Comparison of ENCODE assay signal across 8 cellular contexts in the genomic region with DNA sequence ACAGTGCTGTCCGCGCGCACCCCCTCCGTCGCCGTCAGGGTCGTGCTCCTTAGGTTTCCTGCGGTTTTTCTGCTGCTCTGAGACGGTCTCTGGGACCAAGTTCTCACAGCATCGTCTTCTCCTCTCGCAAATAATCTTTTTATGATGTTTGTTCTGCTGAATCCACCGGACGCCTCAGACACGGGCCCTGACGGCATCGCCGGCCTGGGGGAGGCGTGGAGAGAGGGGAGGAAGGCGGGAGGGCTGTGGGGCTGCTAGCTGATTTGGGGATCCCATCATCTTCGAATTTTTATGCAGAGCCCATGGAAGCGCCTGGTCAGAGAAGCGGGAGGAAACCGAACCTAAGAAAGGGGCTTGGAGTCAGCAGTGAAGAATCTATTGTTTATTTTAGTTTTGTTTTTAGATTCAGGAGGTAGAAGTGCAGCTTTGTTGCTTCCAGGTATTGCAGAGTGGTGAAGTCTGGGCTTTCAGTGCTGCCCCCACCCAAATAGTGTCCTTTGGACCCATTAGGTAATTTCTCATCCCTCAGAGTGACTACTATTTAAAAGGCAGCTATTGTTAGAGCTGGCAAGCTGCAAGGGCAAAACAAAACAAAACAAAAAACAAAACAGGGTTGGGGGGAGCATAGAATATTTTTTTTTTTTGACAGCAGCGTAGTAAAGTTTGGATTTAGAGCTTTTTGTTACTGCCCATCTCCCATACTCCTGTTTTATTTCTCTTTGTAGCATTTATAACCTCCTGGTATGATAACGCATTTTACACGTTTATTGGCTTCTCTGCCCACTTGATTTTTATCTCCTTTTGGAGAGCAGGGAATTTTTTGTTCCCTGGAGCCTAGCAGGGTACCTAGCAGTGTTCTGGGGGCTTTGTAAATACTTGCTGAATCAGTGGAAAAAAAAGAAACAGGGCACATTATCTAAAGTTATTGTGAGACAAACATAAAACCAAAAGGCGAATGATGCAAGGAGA.
DNase-seq lines count a peak whose midpoint lies in the region; ATAC-seq and TF ChIP-seq lines count a peak whose summit lies in the region.

No MANE protein-coding gene starts in this region.

- H3K4me1 ChIP-seq in NT2/D1 (ENCODE audit: insufficient read depth, insufficient read length) (no peaks in the 10 kb centered on the region), lower lobe of right lung (peaks cover 29% of the 10 kb centered on the region)

- DNase-seq in activated CD4-positive, alpha-beta T cell treated with anti-CD3 and anti-CD28 coated beads for 36 hours, result no peak
- DNase-seq in activated CD4-positive, alpha-beta T cell treated with anti-CD3 and anti-CD28 coated beads for 1 hour, result no peak
- DNase-seq in NT2/D1 (ENCODE audit: low read depth, low spot score) (peak; percentile 8), cerebellar cortex (ENCODE audit: low spot score) (peak; percentile 41), lower lobe of right lung (no peak), NCI-H524 treated with DMSO at 0.1 percent for 48 hours (lab: John Stamatoyannopoulos, UW) (no peak)
- no peak for DNase-seq in stimulated activated naive CD8-positive, alpha-beta T cell treated with anti-CD3 and anti-CD28 coated beads, Interleukin-15, amount 100 ng/mL, for 72 hours

- peak overlapping the region; percentile 90 for H3K4me3 Mint-ChIP-seq in activated CD4-positive, alpha-beta T cell treated with anti-CD3 and anti-CD28 coated beads for 36 hours
- peak overlapping the region; percentile 90 to 91 for H3K4me3 Mint-ChIP-seq in stimulated activated naive CD8-positive, alpha-beta T cell treated with anti-CD3 and anti-CD28 coated beads, Interleukin-15, amount 100 ng/mL, for 72 hours

- peak overlapping the region; percentile 99 for H3K27ac ChIP-seq in lower lobe of right lung

- POLR2A ChIA-PET in activated CD4-positive, alpha-beta T cell treated with anti-CD3 and anti-CD28 coated beads for 36 hours (lab: Charles Lee), result interaction anchor here (1.1 to 1.4 kb wide), 2 partner anchors 97 to 114 kb away, joined by 3 to 4 read pairs; no protein-coding TSS in a partner anchor

- peak overlapping the region; percentile 95 for H3K27ac Mint-ChIP-seq in activated CD4-positive, alpha-beta T cell treated with anti-CD3 and anti-CD28 coated beads for 36 hours
- peak overlapping the region; percentile 97 for H3K27ac Mint-ChIP-seq in stimulated activated naive CD8-positive, alpha-beta T cell treated with anti-CD3 and anti-CD28 coated beads, Interleukin-15, amount 100 ng/mL, for 72 hours

- H3K9ac ChIP-seq in NT2/D1 (ENCODE audit: insufficient read length, low read depth), result peak overlapping the region; percentile 81

- no peaks in the 10 kb centered on the region for H3K36me3 Mint-ChIP-seq in activated CD4-positive, alpha-beta T cell treated with anti-CD3 and anti-CD28 coated beads for 36 hours (ENCODE audit: low read depth)

- no peaks in the 10 kb centered on the region for H3K27me3 Mint-ChIP-seq in activated CD4-positive, alpha-beta T cell treated with anti-CD3 and anti-CD28 coated beads for 36 hours
- H3K27me3 Mint-ChIP-seq in stimulated activated naive CD8-positive, alpha-beta T cell treated with anti-CD3 and anti-CD28 coated beads, Interleukin-15, amount 100 ng/mL, for 72 hours, result peaks cover 12% of the 10 kb centered on the region

- H3K4me1 Mint-ChIP-seq in activated CD4-positive, alpha-beta T cell treated with anti-CD3 and anti-CD28 coated beads for 36 hours, result peaks cover 53% of the 10 kb centered on the region
- H3K4me1 Mint-ChIP-seq in stimulated activated naive CD8-positive, alpha-beta T cell treated with anti-CD3 and anti-CD28 coated beads, Interleukin-15, amount 100 ng/mL, for 72 hours, result peaks cover 45% of the 10 kb centered on the region

- TF ChIP-seq CTCF in lower lobe of right lung (IDR thresholded peaks at IDR 0.05), result no peak

- CTCF ChIA-PET in activated CD4-positive, alpha-beta T cell treated with anti-CD3 and anti-CD28 coated beads for 36 hours (lab: Charles Lee), result interaction anchor here (0.6 to 1.1 kb wide), 4 partner anchors 38 to 552 kb away, joined by 3 to 5 read pairs (median 4); no protein-coding TSS in a partner anchor

- H3K36me3 ChIP-seq in NT2/D1 (ENCODE audit: insufficient read depth, insufficient read length, low read length), result no peaks in the 10 kb centered on the region
- H3K36me3 ChIP-seq in lower lobe of right lung, result no peaks in the 10 kb centered on the region

- no peaks in the 10 kb centered on the region for H3K9me3 Mint-ChIP-seq in activated CD4-positive, alpha-beta T cell treated with anti-CD3 and anti-CD28 coated beads for 36 hours (ENCODE audit: low read depth)
- no peaks in the 10 kb centered on the region for H3K9me3 Mint-ChIP-seq in stimulated activated naive CD8-positive, alpha-beta T cell treated with anti-CD3 and anti-CD28 coated beads, Interleukin-15, amount 100 ng/mL, for 72 hours

- H3K27me3 ChIP-seq in NT2/D1 (ENCODE audit: insufficient read depth, insufficient read length), result peaks cover 40% of the 10 kb centered on the region
- no peaks in the 10 kb centered on the region for H3K27me3 ChIP-seq in lower lobe of right lung (ENCODE audit: low read depth)

- H3K4me3 ChIP-seq in NT2/D1 (ENCODE audit: insufficient read length, low read depth) (peak overlapping the region; percentile 47), lower lobe of right lung (peak overlapping the region; percentile 82)

- no peaks in the 10 kb centered on the region for H3K9me3 ChIP-seq in NT2/D1 (ENCODE audit: insufficient read depth, low read length)
- H3K9me3 ChIP-seq in lower lobe of right lung, result no peaks in the 10 kb centered on the region

- intact Hi-C loops in activated CD4-positive, alpha-beta T cell treated with anti-CD3 and anti-CD28 coated beads for 36 hours (cut with DNase I, micrococcal nuclease), result loop anchor here (1.0 to 10.0 kb wide), 18 partner anchors 39 to 943 kb away; a partner anchor contains a TSS
- intact Hi-C loops in lower lobe of right lung (cut with DNase I), result no loop called here

- peak; percentile 28 for ATAC-seq in activated CD4-positive, alpha-beta T cell treated with anti-CD3 and anti-CD28 coated beads for 36 hours
- ATAC-seq in HG02571 (IDR thresholded peaks at IDR 0.05; ENCODE audit: unreplicated experiment) (peak; percentile 26), lower lobe of right lung (peak; percentile 51 to 60)
- peak; percentile 41 for ATAC-seq in stimulated activated naive CD8-positive, alpha-beta T cell treated with anti-CD3 and anti-CD28 coated beads, Interleukin-15, amount 100 ng/mL, for 72 hours

Comparison
In these comparisons a context has a peak if more than half of its experiments do, and no peak if none do; other contexts are left out.
1. DNase-seq: peak in NT2/D1 (single experiment) and cerebellar cortex (single experiment); none in activated CD4-positive, alpha-beta T cell treated with anti-CD3 and anti-CD28 coated beads for 36 hours (single experiment), activated CD4-positive, alpha-beta T cell treated with anti-CD3 and anti-CD28 coated beads for 1 hour (single experiment), lower lobe of right lung (single experiment), stimulated activated naive CD8-positive, alpha-beta T cell treated with anti-CD3 and anti-CD28 coated beads, Interleukin-15, amount 100 ng/mL, for 72 hours (0 of 2) and NCI-H524 treated with DMSO at 0.1 percent for 48 hours (single experiment).
2. Peak in every context shown above with its lines, with median percentiles within 50 percentile points of each other: ATAC-seq.